1 cellular context compared by ENCODE assay signal in the genomic region with DNA sequence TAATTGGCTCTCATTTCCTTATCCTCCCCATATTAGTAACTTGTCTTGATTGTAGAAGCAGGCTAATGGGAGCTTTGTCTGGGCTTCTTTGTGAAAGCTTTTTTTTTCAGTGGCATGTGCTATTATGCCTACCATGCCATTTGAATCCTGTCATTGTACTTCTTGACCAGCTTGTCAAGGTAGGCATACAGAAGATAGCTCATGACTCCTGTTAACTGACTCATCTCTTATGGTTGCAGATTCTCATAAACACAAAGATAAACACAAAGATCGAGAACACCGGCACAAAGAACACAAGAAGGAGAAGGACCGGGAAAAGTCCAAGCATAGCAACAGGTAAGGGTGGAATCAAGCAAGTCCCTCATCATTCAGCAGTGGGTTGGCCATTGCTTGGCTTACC.
TF ChIP-seq lines count a peak whose summit lies in the region.

No MANE protein-coding gene starts in this region.

TF ChIP-seq in HepG2, 621 proteins besides CTCF, POLR2A, EP300 and RAD21 (continued from another document):
- TF ChIP-seq, protein P1, sequence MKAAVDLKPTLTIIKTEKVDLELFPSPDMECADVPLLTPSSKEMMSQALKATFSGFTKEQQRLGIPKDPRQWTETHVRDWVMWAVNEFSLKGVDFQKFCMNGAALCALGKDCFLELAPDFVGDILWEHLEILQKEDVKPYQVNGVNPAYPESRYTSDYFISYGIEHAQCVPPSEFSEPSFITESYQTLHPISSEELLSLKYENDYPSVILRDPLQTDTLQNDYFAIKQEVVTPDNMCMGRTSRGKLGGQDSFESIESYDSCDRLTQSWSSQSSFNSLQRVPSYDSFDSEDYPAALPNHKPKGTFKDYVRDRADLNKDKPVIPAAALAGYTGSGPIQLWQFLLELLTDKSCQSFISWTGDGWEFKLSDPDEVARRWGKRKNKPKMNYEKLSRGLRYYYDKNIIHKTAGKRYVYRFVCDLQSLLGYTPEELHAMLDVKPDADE (CRISPR knock-in tag; IDR thresholded peaks at IDR 0.05), result no peak
- 0 out of 2 replicates have a peak, but pooled peaks have one; percentile 30 for TF ChIP-seq MAF1 (CRISPR knock-in tag; IDR thresholded peaks at IDR 0.05; ENCODE audit: borderline replicate concordance)
- no peak for TF ChIP-seq ZFAT (CRISPR knock-in tag; conservative IDR thresholded peaks at IDR 0.05)
- no peak for TF ChIP-seq ZNF124 (CRISPR knock-in tag; IDR thresholded peaks at IDR 0.05)
- no peak for TF ChIP-seq KMT2B (CRISPR knock-in tag; IDR thresholded peaks at IDR 0.05)
